In the genomic region with DNA sequence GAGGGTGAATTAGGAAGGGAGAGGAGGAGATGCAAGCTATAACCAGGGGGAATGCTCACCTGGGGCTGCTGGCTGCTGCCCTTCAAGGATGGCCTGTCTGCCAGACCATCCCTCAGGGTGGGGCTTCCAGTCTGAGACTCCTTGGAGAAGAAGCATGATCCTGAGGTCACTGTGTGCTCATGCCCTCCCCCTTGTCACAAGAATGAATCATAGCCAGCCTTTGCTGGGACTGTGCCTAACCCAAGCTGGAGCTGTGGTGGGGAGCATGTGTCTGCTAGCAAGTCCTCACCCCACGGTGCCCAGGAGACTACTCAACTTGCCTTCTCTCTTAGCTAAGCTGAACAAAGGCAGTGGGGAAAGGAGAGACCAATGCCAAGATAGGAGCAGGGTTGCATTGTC, we compare ENCODE assay signal across 1 cellular context.
TF ChIP-seq lines count a peak whose summit lies in the region.

No MANE protein-coding gene starts in this region.

TF ChIP-seq in WTC11, 78 proteins besides CTCF, POLR2A, EP300 and RAD21 (continued from another document):
- no peak for TF ChIP-seq ZNF281 (CRISPR knock-in tag; IDR thresholded peaks at IDR 0.05)
- TF ChIP-seq SMAD4 (CRISPR knock-in tag; IDR thresholded peaks at IDR 0.05), result no peak
- no peak for TF ChIP-seq STAT6 (CRISPR knock-in tag; conservative IDR thresholded peaks at IDR 0.05; ENCODE audit: low read depth)
